In genomic region chrY:8533468-8533867, GRCh38 we compare ENCODE assay signal across 24 cellular contexts.
"Had no signal": no experiment of that assay in that cellular context is flagged by ENCODE, and none has a peak within 500 bp of the region (broad histone marks: within the 10 kb centered on the region; RNA-seq: fewer than 3 reads in every experiment).

No MANE protein-coding gene starts in this region.

- H3K36me3 ChIP-seq: neutrophil, pancreas, right lobe of liver, sigmoid colon, stomach, thoracic aorta, tibial artery, transverse colon, upper lobe of right lung, uterus had no signal

- DNase-seq: naive thymus-derived CD8-positive, alpha-beta T cell; nephron progenitor cell; nucleus accumbens; pancreas; psoas muscle; right cardiac atrium; sigmoid colon; small intestine; stimulated activated CD4-positive, alpha-beta T cell treated with anti-CD3 and anti-CD28 coated beads, Interleukin-15, amount 100 ng/mL, for 24 hours; stimulated activated CD4-positive, alpha-beta T cell treated with anti-CD3 and anti-CD28 coated beads, Interleukin-2, amount 100 ng/mL, for 24 hours; stimulated activated CD4-positive, alpha-beta T cell treated with anti-CD3 and anti-CD28 coated beads, Interleukin-2, amount 100 ng/mL, for 48 hours; stimulated activated CD4-positive, alpha-beta T cell treated with anti-CD3 and anti-CD28 coated beads, Interleukin-4, amount 100 ng/mL, for 24 hours; stimulated activated naive B cell treated with anti-CD40 and anti-IgM and Interleukin-4, amounts not matched to agents 10 μg/mL and 1 μg/mL and 100 μg/mL, for 72 hours; stimulated activated naive CD4-positive, alpha-beta T cell treated with Interleukin-2 at 50 U/mL for 16 hours; stomach; tibial artery; transverse colon; upper lobe of right lung; uterus had no signal

- ATAC-seq: naive thymus-derived CD8-positive, alpha-beta T cell; natural killer cell treated with Interleukin-12 subunit alpha and Interleukin-12 subunit beta and Interleukin-15 and Interleukin-18, amount 100 ng/mL, for 72 hours; pancreas; psoas muscle; right cardiac atrium; stimulated activated effector memory CD8-positive, alpha-beta T cell treated with anti-CD3 and anti-CD28 coated beads, Interleukin-12 subunit alpha, Interleukin-12 subunit beta, amount 100 ng/mL, for 72 hours; stimulated activated naive B cell treated with anti-CD40 and anti-IgM and Interleukin-4, amounts not matched to agents 10 μg/mL and 1 μg/mL and 100 μg/mL, for 72 hours; upper lobe of right lung had no signal

- H3K9me3 ChIP-seq: neutrophil, pancreas, psoas muscle, right lobe of liver, sigmoid colon, stomach, thoracic aorta, tibial artery, transverse colon, upper lobe of right lung, uterus had no signal

- H3K27me3 ChIP-seq: neutrophil, pancreas, right lobe of liver, sigmoid colon, stomach, tibial artery, transverse colon, upper lobe of right lung, uterus had no signal

- FAIRE-seq: pancreas, small intestine had no signal

- H3K27ac ChIP-seq: neutrophil, pancreas, psoas muscle, right lobe of liver, sigmoid colon, stomach, thoracic aorta, tibial artery, transverse colon, upper lobe of right lung, uterus had no signal

- H3K4me3 ChIP-seq: pancreas, psoas muscle, right lobe of liver, sigmoid colon, stomach, thoracic aorta, tibial artery, transverse colon, upper lobe of right lung, uterus had no signal

- H3K4me1 ChIP-seq: pancreas, psoas muscle, right lobe of liver, stomach, tibial artery, transverse colon, upper lobe of right lung, uterus had no signal
